8 cellular contexts compared by ENCODE assay signal in genomic region chrX:33457102-33457501, GRCh38.
"Had no signal": no experiment of that assay in that cellular context is flagged by ENCODE, and none has a peak within 500 bp of the region (broad histone marks: within the 10 kb centered on the region; RNA-seq: fewer than 3 reads in every experiment).

No MANE protein-coding gene starts in this region.

- H3K27ac ChIP-seq: GM23248 had no signal

- ATAC-seq: GM23338, HCT116 had no signal

- H3K4me1 ChIP-seq: HAP-1 had no signal

- H3K36me3 ChIP-seq: HAP-1 had no signal

- H3K4me3 ChIP-seq: GM23248, GM23338, HAP-1 had no signal

- H3K9ac ChIP-seq: GM23248 had no signal

- H3K9me3 ChIP-seq: HAP-1 had no signal

- H3K27ac Mint-ChIP-seq: GM23338, HFFc6 had no signal

- H3K4me3 Mint-ChIP-seq: GM23338, HFFc6 had no signal

- H3K4me1 Mint-ChIP-seq: GM23338 had no signal

- H3K4me2 ChIP-seq: GM23338 had no signal

- H2AFZ ChIP-seq: GM23248, GM23338 had no signal

- DNase-seq: GM23248, GOT3, H7, HCEC 1CT, HFFc6 had no signal
